Comparison of ENCODE assay signal across 11 cellular contexts in the genomic region with DNA sequence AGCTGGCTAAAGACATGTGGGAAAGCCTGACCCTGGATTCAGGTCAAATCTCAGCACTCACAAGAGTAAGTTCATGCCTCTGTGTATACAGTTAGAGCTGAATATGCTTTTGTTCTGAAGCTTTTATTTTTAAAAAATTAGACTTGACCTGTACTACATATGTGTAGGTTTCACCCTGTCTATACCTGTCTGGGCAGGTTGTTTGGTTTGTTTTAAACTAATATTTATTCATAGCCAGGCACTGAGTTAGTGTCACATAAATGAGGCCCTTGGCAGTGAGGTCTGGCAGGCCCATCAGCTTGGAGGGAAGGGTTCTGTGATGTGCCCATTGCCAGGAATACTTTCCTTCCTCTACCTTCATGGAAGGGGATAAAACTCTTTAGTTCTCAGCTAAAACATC. TPM values are rescaled to one million over a fixed set of nuclear protein-coding genes. Genes with fewer than 3 reads are reported as not detected.
A peak's percentile ranks its signal among the peaks of the same experiment; 100 is the strongest.
DNase-seq lines count a peak whose midpoint lies in the region; ATAC-seq and TF ChIP-seq lines count a peak whose summit lies in the region.
"Had no signal": no experiment of that assay in that cellular context is flagged by ENCODE, and none has a peak within 500 bp of the region (broad histone marks: within the 10 kb centered on the region; RNA-seq: fewer than 3 reads in every experiment).

No MANE protein-coding gene starts in this region.

- H3K9me3 ChIP-seq in esophagus squamous epithelium (no peaks in the 10 kb centered on the region), body of pancreas (no peaks in the 10 kb centered on the region)
- H3K9me3 ChIP-seq: mucosa of descending colon had no signal

- TF ChIP-seq POLR2A in esophagus squamous epithelium (IDR thresholded peaks at IDR 0.05) (no peak), body of pancreas (IDR thresholded peaks at IDR 0.05) (no peak)

- no peak for TF ChIP-seq CTCF in activated B cell treated with CpG ODN at 0.5 μM for 24 hours (IDR thresholded peaks at IDR 0.05)
- TF ChIP-seq CTCF in esophagus squamous epithelium (IDR thresholded peaks at IDR 0.05): no peak
- TF ChIP-seq CTCF in body of pancreas (IDR thresholded peaks at IDR 0.05): no peak

- H3K4me1 ChIP-seq in esophagus squamous epithelium (peaks cover 13 to 36% (median 18%) of the 10 kb centered on the region in 3 donors), body of pancreas (peaks cover 25% of the 10 kb centered on the region)

- H3K27ac Mint-ChIP-seq in activated T-cell treated with anti-CD3 and anti-CD28 coated beads, Interleukin-2, amount 50 U/mL, for 24 hours: peak overlapping the region; percentile 39
- no peak overlapping the region for H3K27ac Mint-ChIP-seq in activated B cell treated with CpG ODN at 0.5 μM for 24 hours
- peak overlapping the region; percentile 89 for H3K27ac Mint-ChIP-seq in stimulated activated effector memory CD8-positive, alpha-beta T cell treated with anti-CD3 and anti-CD28 coated beads, Interleukin-12 subunit alpha, Interleukin-12 subunit beta, amount 100 ng/mL, for 72 hours

- H3K27me3 ChIP-seq in esophagus squamous epithelium (no peaks in the 10 kb centered on the region), body of pancreas (no peaks in the 10 kb centered on the region)

- DNase-seq in activated T-cell treated with anti-CD3 and anti-CD28 coated beads, Interleukin-2, amount 50 U/mL, for 24 hours: no peak
- no peak for DNase-seq in activated T-cell treated with anti-CD3 and anti-CD28 coated beads, Interleukin-2, amount 50 U/mL, for 1 hour
- DNase-seq in activated B cell treated with CpG ODN at 0.5 μM for 24 hours: no peak
- no peak for DNase-seq in esophagus squamous epithelium (lab: John Stamatoyannopoulos, UW)
- DNase-seq in stimulated activated effector memory CD8-positive, alpha-beta T cell treated with anti-CD3 and anti-CD28 coated beads, Interleukin-12 subunit alpha, Interleukin-12 subunit beta, amount 100 ng/mL, for 72 hours (ENCODE audit: low spot score in 2 of 2): no peak
- no peak for DNase-seq in NCI-H82 (lab: John Stamatoyannopoulos, UW)
- no peak for DNase-seq in effector CD4-positive, alpha-beta T cell
- no peak for DNase-seq in body of pancreas
- DNase-seq: DND-41, mucosa of descending colon, NCI-H2171 treated with DMSO at 0.1 percent for 48 hours had no signal

- peaks cover 45% of the 10 kb centered on the region for H3K4me1 Mint-ChIP-seq in activated T-cell treated with anti-CD3 and anti-CD28 coated beads, Interleukin-2, amount 50 U/mL, for 24 hours (ENCODE audit: low read depth)
- peaks cover 13% of the 10 kb centered on the region for H3K4me1 Mint-ChIP-seq in activated B cell treated with CpG ODN at 0.5 μM for 24 hours
- peaks cover 16% of the 10 kb centered on the region for H3K4me1 Mint-ChIP-seq in stimulated activated effector memory CD8-positive, alpha-beta T cell treated with anti-CD3 and anti-CD28 coated beads, Interleukin-12 subunit alpha, Interleukin-12 subunit beta, amount 100 ng/mL, for 72 hours

- no peak for ATAC-seq in activated B cell treated with CpG ODN at 0.5 μM for 24 hours (ENCODE audit: low read depth)
- ATAC-seq in stimulated activated effector memory CD8-positive, alpha-beta T cell treated with anti-CD3 and anti-CD28 coated beads, Interleukin-12 subunit alpha, Interleukin-12 subunit beta, amount 100 ng/mL, for 72 hours: no peak
- no peak for ATAC-seq in body of pancreas
- ATAC-seq: mucosa of descending colon had no signal

- H3K36me3 ChIP-seq in esophagus squamous epithelium (peaks cover 0 to 11% (median 0%) of the 10 kb centered on the region in 3 donors), body of pancreas (replicated peaks in 1 of 2; ENCODE audit: insufficient read depth in 1 of 2, low read depth in 2 of 2) (no peaks in the 10 kb centered on the region)

- POLR2A ChIA-PET in activated B cell treated with CpG ODN at 0.5 μM for 24 hours (lab: Charles Lee): interaction anchor here (0.6 to 2.8 kb wide), 3 partner anchors 33 to 606 kb away, joined by 6 to 16 read pairs (median 10); a partner anchor contains a TSS

- no peaks in the 10 kb centered on the region for H3K9me3 Mint-ChIP-seq in activated T-cell treated with anti-CD3 and anti-CD28 coated beads, Interleukin-2, amount 50 U/mL, for 24 hours
- H3K9me3 Mint-ChIP-seq in activated B cell treated with CpG ODN at 0.5 μM for 24 hours: no peaks in the 10 kb centered on the region
- H3K9me3 Mint-ChIP-seq in stimulated activated effector memory CD8-positive, alpha-beta T cell treated with anti-CD3 and anti-CD28 coated beads, Interleukin-12 subunit alpha, Interleukin-12 subunit beta, amount 100 ng/mL, for 72 hours: no peaks in the 10 kb centered on the region

- CTCF ChIA-PET in activated B cell treated with CpG ODN at 0.5 μM for 24 hours (lab: Charles Lee): interaction anchor here (1.0 to 1.1 kb wide), 2 partner anchors 158 to 356 kb away, joined by 3 read pairs; no protein-coding TSS in a partner anchor

- H3K27ac ChIP-seq in esophagus squamous epithelium (peak overlapping the region; percentile 81 to 87 (median 86)), body of pancreas (no peak overlapping the region)

- peaks cover 46% of the 10 kb centered on the region for H3K36me3 Mint-ChIP-seq in activated T-cell treated with anti-CD3 and anti-CD28 coated beads, Interleukin-2, amount 50 U/mL, for 24 hours (ENCODE audit: low read depth)
- no peaks in the 10 kb centered on the region for H3K36me3 Mint-ChIP-seq in activated B cell treated with CpG ODN at 0.5 μM for 24 hours (ENCODE audit: low read depth)
- H3K36me3 Mint-ChIP-seq in stimulated activated effector memory CD8-positive, alpha-beta T cell treated with anti-CD3 and anti-CD28 coated beads, Interleukin-12 subunit alpha, Interleukin-12 subunit beta, amount 100 ng/mL, for 72 hours: peaks cover 15% of the 10 kb centered on the region

- intact Hi-C loops in activated B cell treated with CpG ODN at 0.5 μM for 24 hours (cut with micrococcal nuclease): loop anchor here (10.0 kb wide), 1 partner anchor 159 kb away; no protein-coding TSS in a partner anchor
- intact Hi-C loops in esophagus squamous epithelium (cut with DNase I): no loop called here
- intact Hi-C loops in body of pancreas (cut with DNase I): no loop called here

- H3K27me3 Mint-ChIP-seq in activated T-cell treated with anti-CD3 and anti-CD28 coated beads, Interleukin-2, amount 50 U/mL, for 24 hours: no peaks in the 10 kb centered on the region
- no peaks in the 10 kb centered on the region for H3K27me3 Mint-ChIP-seq in activated B cell treated with CpG ODN at 0.5 μM for 24 hours

- H3K4me3 ChIP-seq in esophagus squamous epithelium: no peak overlapping the region
- no peak overlapping the region for H3K4me3 ChIP-seq in body of pancreas
- H3K4me3 ChIP-seq: mucosa of descending colon had no signal

- H3K4me3 Mint-ChIP-seq in activated T-cell treated with anti-CD3 and anti-CD28 coated beads, Interleukin-2, amount 50 U/mL, for 24 hours: peak overlapping the region; percentile 84
- peak overlapping the region; percentile 84 for H3K4me3 Mint-ChIP-seq in activated B cell treated with CpG ODN at 0.5 μM for 24 hours
- peak overlapping the region; percentile 71 for H3K4me3 Mint-ChIP-seq in stimulated activated effector memory CD8-positive, alpha-beta T cell treated with anti-CD3 and anti-CD28 coated beads, Interleukin-12 subunit alpha, Interleukin-12 subunit beta, amount 100 ng/mL, for 72 hours

RNA-seq across cellular contexts. Expression of a gene that starts 1.9 kb away (rescaled TPM):
- total RNA-seq in activated B cell treated with CpG ODN at 0.5 μM for 24 hours (18.8 and 22.3 TPM in 2 replicates), esophagus squamous epithelium (10 to 100 TPM in 3 of 4 donors, 1 to 10 TPM in 1; 7.9 to 24.0 (median 15.7) TPM), body of pancreas (1 to 10 TPM; 5.9 to 8.0 TPM)

RNA-seq across cellular contexts. Expression of a gene that starts 31.9 kb away (rescaled TPM):
- 0.07 and 0.15 TPM in 2 replicates for total RNA-seq in activated B cell treated with CpG ODN at 0.5 μM for 24 hours
- total RNA-seq in esophagus squamous epithelium: under 1 TPM in 2 of 4 donors, not detected in 2; 0.09 to 0.31 TPM
- not detected for total RNA-seq in body of pancreas

RNA-seq across cellular contexts. Expression of a gene that starts 33.2 kb away (rescaled TPM):
- total RNA-seq in activated B cell treated with CpG ODN at 0.5 μM for 24 hours: 43.2 and 46.0 TPM in 2 replicates
- total RNA-seq in esophagus squamous epithelium: 10 to 100 TPM; 38.7 to 59.6 (median 56.9) TPM
- 10 to 100 TPM; 30.3 to 31.4 TPM for total RNA-seq in body of pancreas

Comparison
In these comparisons a context has a peak if more than half of its experiments do, and no peak if none do; other contexts are left out.
1. H3K27ac ChIP-seq: peak in esophagus squamous epithelium (4 of 4); none in body of pancreas (0 of 4).
2. Peak in every context shown above with its lines, with median percentiles within 50 percentile points of each other: H3K4me3 Mint-ChIP-seq.